Comparison of ENCODE assay signal across 8 cellular contexts in genomic region chr20:41136336-41136694, GRCh38. TPM values are rescaled to one million over a fixed set of nuclear protein-coding genes. Genes with fewer than 3 reads are reported as not detected.
DNase-seq lines count a peak whose midpoint lies in the region; ATAC-seq, FAIRE-seq and TF ChIP-seq lines count a peak whose summit lies in the region.

No MANE protein-coding gene starts in this region.

- intact Hi-C loops in thyroid gland (cut with DNase I), result loop anchor here (5.0 kb wide), 1 partner anchor 36 kb away; no protein-coding TSS in a partner anchor

- TF ChIP-seq POLR2A in thyroid gland (IDR thresholded peaks at IDR 0.05), result no peak

- H3K27me3 Mint-ChIP-seq in activated T-cell treated with anti-CD3 and anti-CD28 coated beads, Interleukin-2, amount 50 U/mL, for 4 hours (ENCODE audit: low read depth), result no peaks in the 10 kb centered on the region

- no peaks in the 10 kb centered on the region for H3K9me3 ChIP-seq in thyroid gland

- H3K27me3 ChIP-seq in layer of hippocampus (ENCODE audit: control insufficient read depth, insufficient read depth, low read length) (no peaks in the 10 kb centered on the region), thyroid gland (no peaks in the 10 kb centered on the region)

- peak in 1 of 6 experiments; percentile 1 for TF ChIP-seq CTCF in thyroid gland (IDR thresholded peaks at IDR 0.05)

- H3K4me3 Mint-ChIP-seq in activated T-cell treated with anti-CD3 and anti-CD28 coated beads, Interleukin-2, amount 50 U/mL, for 4 hours, result peak overlapping the region; percentile 85

- ATAC-seq in activated T-cell treated with anti-CD3 and anti-CD28 coated beads, Interleukin-2, amount 50 U/mL, for 4 hours, result no peak
- no peak for ATAC-seq in activated naive CD4-positive, alpha-beta T cell treated with anti-CD3 and anti-CD28 coated beads, Interleukin-2, amount 50 U/mL, for 72 hours
- ATAC-seq in HG02678 (IDR thresholded peaks at IDR 0.05; ENCODE audit: unreplicated experiment) (no peak), GM21786 (IDR thresholded peaks at IDR 0.05; ENCODE audit: unreplicated experiment) (no peak)

- H3K27ac Mint-ChIP-seq in activated naive CD4-positive, alpha-beta T cell treated with anti-CD3 and anti-CD28 coated beads, Interleukin-2, amount 50 U/mL, for 72 hours, result peak overlapping the region; percentile 53 to 81

- H3K36me3 Mint-ChIP-seq in activated T-cell treated with anti-CD3 and anti-CD28 coated beads, Interleukin-2, amount 50 U/mL, for 4 hours (ENCODE audit: insufficient read depth), result no peaks in the 10 kb centered on the region
- peaks cover 23 to 32% of the 10 kb centered on the region in 2 donors for H3K36me3 Mint-ChIP-seq in activated naive CD4-positive, alpha-beta T cell treated with anti-CD3 and anti-CD28 coated beads, Interleukin-2, amount 50 U/mL, for 72 hours

- H3K27ac ChIP-seq in layer of hippocampus (ENCODE audit: low read depth, low read length), result peak overlapping the region; percentile 95
- H3K27ac ChIP-seq in thyroid gland, result peak overlapping the region; percentile 89 to 98 (median 96)

- H3K9me3 Mint-ChIP-seq in activated T-cell treated with anti-CD3 and anti-CD28 coated beads, Interleukin-2, amount 50 U/mL, for 4 hours, result no peaks in the 10 kb centered on the region
- H3K9me3 Mint-ChIP-seq in activated naive CD4-positive, alpha-beta T cell treated with anti-CD3 and anti-CD28 coated beads, Interleukin-2, amount 50 U/mL, for 72 hours, result no peaks in the 10 kb centered on the region

- H3K4me3 ChIP-seq in thyroid gland (replicated peaks in 1 of 3), result peak overlapping the region; percentile 69 to 93 (median 93)

- peaks cover 66% of the 10 kb centered on the region for H3K4me1 Mint-ChIP-seq in activated T-cell treated with anti-CD3 and anti-CD28 coated beads, Interleukin-2, amount 50 U/mL, for 4 hours (ENCODE audit: low read depth)

- peaks cover 31 to 32% of the 10 kb centered on the region in 2 donors for H3K4me1 ChIP-seq in thyroid gland

- no peak for FAIRE-seq in frontal cortex (lab: Jason Lieb, UNC)

- no peak for DNase-seq in activated T-cell treated with anti-CD3 and anti-CD28 coated beads, Interleukin-2, amount 50 U/mL, for 4 hours
- DNase-seq in activated T-cell treated with anti-CD3 and anti-CD28 coated beads for 4 hours (no peak), thyroid gland (no peak), frontal cortex (ENCODE audit: low spot score in 2 of 2) (no peak)
- DNase-seq in activated naive CD4-positive, alpha-beta T cell treated with anti-CD3 and anti-CD28 coated beads, Interleukin-2, amount 50 U/mL, for 72 hours (ENCODE audit: low spot score in 2 of 2), result no peak

- no peaks in the 10 kb centered on the region for H3K36me3 ChIP-seq in thyroid gland

- 18 to 23% methylated on average over 16 to 17 of the region's 17 CpGs for WGBS in thyroid gland, 2 donors

RNA-seq across cellular contexts. Expression of gene PLCG1, which starts 1.0 kb away (rescaled TPM):
- 100 to 1,000 TPM in 1 of 3 donors, 10 to 100 TPM in 2; 89.1 to 104 (median 91.3) TPM for total RNA-seq in activated T-cell treated with anti-CD3 and anti-CD28 coated beads, Interleukin-2, amount 50 U/mL, for 4 hours
- 100 to 1,000 TPM; 153 to 348 TPM for total RNA-seq in activated naive CD4-positive, alpha-beta T cell treated with anti-CD3 and anti-CD28 coated beads, Interleukin-2, amount 50 U/mL, for 72 hours
- total RNA-seq in thyroid gland (100 to 1,000 TPM; 146 to 252 (median 164) TPM), frontal cortex (91.3 TPM)
